25 cellular contexts compared by ENCODE assay signal in the genomic region with DNA sequence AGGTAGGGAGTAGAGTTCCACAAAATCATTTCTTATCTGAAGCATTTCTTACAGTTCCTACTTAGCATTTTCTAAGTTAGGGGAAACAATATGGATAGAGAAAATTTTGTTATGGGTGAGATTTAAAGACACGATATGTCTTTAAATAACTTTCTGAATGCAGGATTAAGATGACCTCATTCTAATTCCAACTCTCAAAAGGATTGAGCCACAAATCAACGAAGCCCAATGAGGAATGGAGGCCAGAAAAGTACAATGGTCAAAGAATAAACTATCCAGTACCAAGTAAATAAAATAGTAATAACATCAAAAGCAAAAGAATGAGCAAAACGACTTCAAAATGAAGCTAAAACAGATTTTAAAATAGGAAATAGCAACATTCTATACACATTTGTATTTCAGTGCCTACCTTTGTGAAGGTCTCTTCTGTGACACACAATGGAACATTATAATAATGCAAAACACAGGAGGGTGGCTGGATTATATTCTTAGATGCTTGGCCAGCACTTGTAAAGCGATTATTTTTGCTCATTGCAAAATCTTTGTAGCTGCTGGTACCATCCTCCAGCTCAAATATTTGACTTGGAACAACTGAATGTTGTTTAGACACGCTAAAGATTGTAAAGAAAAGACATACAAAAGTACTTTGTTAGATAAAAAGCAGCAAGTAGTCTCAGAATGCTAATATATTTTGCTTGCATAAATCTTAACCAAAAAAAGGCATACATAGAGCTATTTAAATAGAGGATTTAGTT.
"Had no signal": no experiment of that assay in that cellular context is flagged by ENCODE, and none has a peak within 500 bp of the region (broad histone marks: within the 10 kb centered on the region; RNA-seq: fewer than 3 reads in every experiment).

No MANE protein-coding gene starts in this region.

- H3K9me3 Mint-ChIP-seq: activated T-helper 17 cell treated with anti-CD3 and anti-CD28 coated beads, Interleukin-2, amount 50 U/mL, for 72 hours; memory B cell; naive thymus-derived CD8-positive, alpha-beta T cell; neural crest cell had no signal

- ATAC-seq: activated T-helper 17 cell treated with anti-CD3 and anti-CD28 coated beads, Interleukin-2, amount 50 U/mL, for 72 hours; gastroesophageal sphincter; naive thymus-derived CD8-positive, alpha-beta T cell; right cardiac atrium; stimulated activated naive CD8-positive, alpha-beta T cell treated with anti-CD3 and anti-CD28 coated beads, Interleukin-15, Interleukin-2, amounts not matched to agents 100 U/mL and 50 U/mL, for 24 hours had no signal

- H3K36me3 Mint-ChIP-seq: memory B cell had no signal

- H3K27ac ChIP-seq: breast epithelium, gastroesophageal sphincter, hepatocyte, testis, transverse colon had no signal

- FAIRE-seq: endothelial cell of umbilical vein, keratinocyte, urothelium cell line had no signal

- DNase-seq: activated CD4-positive, alpha-beta T cell treated with anti-CD3 and anti-CD28 coated beads for 4 hours; activated CD4-positive, alpha-beta T cell treated with anti-CD3 and anti-CD28 coated beads, Interleukin-2, amount 50 U/mL, for 4 hours; activated gamma-delta T cell treated with Interleukin-2 at 50 U/mL for 16 hours; activated naive CD4-positive, alpha-beta T cell treated with anti-CD3 and anti-CD28 coated beads, Interleukin-2, amount 50 U/mL, for 16 hours; amygdala; central memory CD4-positive, alpha-beta T cell; left cardiac atrium; midbrain; naive thymus-derived CD8-positive, alpha-beta T cell; occipital lobe; right cardiac atrium; stimulated activated CD4-positive, alpha-beta T cell treated with anti-CD3 and anti-CD28 coated beads, Interleukin-12 subunit alpha, Interleukin-12 subunit beta, amount 100 ng/mL, for 4 hours; stimulated activated CD4-positive, alpha-beta T cell treated with anti-CD3 and anti-CD28 coated beads, Interleukin-4, amount 100 ng/mL, for 1 hour; stimulated activated naive CD8-positive, alpha-beta T cell treated with anti-CD3 and anti-CD28 coated beads, Interleukin-15, Interleukin-2, amounts not matched to agents 100 U/mL and 50 U/mL, for 24 hours; testis; transverse colon had no signal

- H3K4me1 Mint-ChIP-seq: memory B cell; naive thymus-derived CD8-positive, alpha-beta T cell; neural crest cell had no signal

- H3K27me3 ChIP-seq: breast epithelium, gastroesophageal sphincter, hepatocyte, testis, transverse colon had no signal

- H3K4me2 ChIP-seq: hepatocyte had no signal

- H3K27me3 Mint-ChIP-seq: activated T-helper 17 cell treated with anti-CD3 and anti-CD28 coated beads, Interleukin-2, amount 50 U/mL, for 72 hours; memory B cell; naive thymus-derived CD8-positive, alpha-beta T cell had no signal

- H3K79me2 ChIP-seq: hepatocyte had no signal

- H2AFZ ChIP-seq: hepatocyte had no signal

- H3K4me3 ChIP-seq: breast epithelium, gastroesophageal sphincter, hepatocyte, testis, transverse colon had no signal

- H3K4me3 Mint-ChIP-seq: activated T-helper 17 cell treated with anti-CD3 and anti-CD28 coated beads, Interleukin-2, amount 50 U/mL, for 72 hours; memory B cell; naive thymus-derived CD8-positive, alpha-beta T cell; neural crest cell had no signal

- H3K9me3 ChIP-seq: breast epithelium, gastroesophageal sphincter, testis, transverse colon had no signal

- H3K4me1 ChIP-seq: breast epithelium had no signal

- H3K27ac Mint-ChIP-seq: activated T-helper 17 cell treated with anti-CD3 and anti-CD28 coated beads, Interleukin-2, amount 50 U/mL, for 72 hours; memory B cell; naive thymus-derived CD8-positive, alpha-beta T cell had no signal
